In the genomic region with DNA sequence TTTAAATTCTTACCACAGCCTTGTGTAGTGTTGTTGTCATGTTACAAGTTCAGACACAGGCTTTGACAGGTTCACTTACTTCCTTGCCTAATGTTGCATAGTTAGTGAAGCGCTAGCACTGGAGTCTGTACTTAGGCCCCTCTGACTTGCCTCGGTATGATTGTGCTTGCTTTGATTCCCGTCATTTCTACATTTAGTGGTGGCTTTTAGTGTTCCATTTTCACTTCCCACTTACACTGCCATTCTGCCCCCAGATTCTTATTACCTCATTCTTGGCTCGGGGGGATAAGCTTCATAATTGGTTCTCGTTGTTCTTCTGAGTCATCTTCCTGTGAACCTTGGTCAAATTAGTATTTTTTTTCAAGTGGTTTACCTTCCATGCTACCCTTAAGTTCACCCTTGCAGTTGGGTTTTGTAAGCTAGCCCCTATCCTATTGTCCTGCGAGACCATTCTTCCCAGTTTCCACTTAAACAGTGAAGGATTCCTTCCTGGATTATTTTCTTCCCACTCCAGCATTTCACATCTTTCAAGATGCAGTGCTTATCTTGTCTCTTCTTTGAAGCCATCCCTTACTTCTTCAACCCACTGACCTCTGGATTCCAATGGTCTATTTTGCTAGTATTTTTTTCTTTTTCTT, we compare ENCODE assay signal across 1 cellular context.
TF ChIP-seq lines count a peak whose summit lies in the region.

No MANE protein-coding gene starts in this region.

TF ChIP-seq in GM12878, 131 proteins besides CTCF, POLR2A, EP300 and RAD21 (continued from another document):
- no peak for TF ChIP-seq ZNF274 (IDR thresholded peaks at IDR 0.05; ENCODE audit: insufficient read depth, insufficient read length)
- TF ChIP-seq MTA3 (IDR thresholded peaks at IDR 0.05; ENCODE audit: borderline replicate concordance, low read length) = peak; percentile 93
- TF ChIP-seq ASH2L (IDR thresholded peaks at IDR 0.05; ENCODE audit: borderline replicate concordance, low read depth) = no peak
- TF ChIP-seq IRF4 (IDR thresholded peaks at IDR 0.05; ENCODE audit: low read depth, low read length) = peak; percentile 96
- TF ChIP-seq POU2F2 (IDR thresholded peaks at IDR 0.05; ENCODE audit: borderline replicate concordance, low read depth, low read length) = peak; percentile 89; the same call in 2 of the 3 replicates
- peak; percentile 98 for TF ChIP-seq RUNX3 (IDR thresholded peaks at IDR 0.05; ENCODE audit: low read length)
- TF ChIP-seq RB1 (IDR thresholded peaks at IDR 0.05; ENCODE audit: borderline replicate concordance) = no peak
- TF ChIP-seq MYB (IDR thresholded peaks at IDR 0.05; ENCODE audit: borderline replicate concordance, low read depth, low read length) = no peak
- TF ChIP-seq, protein P1, sequence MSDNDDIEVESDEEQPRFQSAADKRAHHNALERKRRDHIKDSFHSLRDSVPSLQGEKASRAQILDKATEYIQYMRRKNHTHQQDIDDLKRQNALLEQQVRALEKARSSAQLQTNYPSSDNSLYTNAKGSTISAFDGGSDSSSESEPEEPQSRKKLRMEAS (IDR thresholded peaks at IDR 0.05; ENCODE audit: low read depth, low read length) = no peak
- peak; percentile 44 to 64; a peak in 2 of 4 replicates for TF ChIP-seq BHLHE40 (IDR thresholded peaks at IDR 0.05; ENCODE audit: borderline replicate concordance in 1 of 2, low read depth in 2 of 2, low read length in 1 of 2)
- TF ChIP-seq SMAD5 (IDR thresholded peaks at IDR 0.05; ENCODE audit: low read depth) = no peak
- peak; percentile 49; the same call in 1 of the 2 replicates for TF ChIP-seq CBFB (IDR thresholded peaks at IDR 0.05; ENCODE audit: low read depth)
- TF ChIP-seq SUZ12 (IDR thresholded peaks at IDR 0.05; ENCODE audit: unreplicated experiment) = no peak
- TF ChIP-seq MEF2A (IDR thresholded peaks at IDR 0.05; ENCODE audit: insufficient read depth, low read depth, low read length) = peak; percentile 81
- TF ChIP-seq SMAD1 (IDR thresholded peaks at IDR 0.05; ENCODE audit: low read depth, partially characterized antibody) = peak; percentile 43
- TF ChIP-seq MEF2B (IDR thresholded peaks at IDR 0.05; ENCODE audit: partially characterized antibody, poor library complexity, severe bottlenecking) = peak; percentile 79
- peak; percentile 86 for TF ChIP-seq PAX5 (IDR thresholded peaks at IDR 0.05; ENCODE audit: borderline replicate concordance, low read depth, low read length)
- TF ChIP-seq NR2F1 (conservative IDR thresholded peaks at IDR 0.05) = peak; percentile 94
- no peak for TF ChIP-seq HDAC2 (IDR thresholded peaks at IDR 0.05)
- TF ChIP-seq MYC (IDR thresholded peaks at IDR 0.05; ENCODE audit: insufficient read depth, insufficient read length, insufficient replicate concordance, low read length, severe bottlenecking) = no peak
